5 cellular contexts compared by ENCODE assay signal in genomic region chr2:54365661-54366060, GRCh38.
"Had no signal": no experiment of that assay in that cellular context is flagged by ENCODE, and none has a peak within 500 bp of the region (broad histone marks: within the 10 kb centered on the region; RNA-seq: fewer than 3 reads in every experiment).

No MANE protein-coding gene starts in this region.

- ATAC-seq: HepG2, K562 had no signal

- H3K4me3 ChIP-seq: K562 had no signal

- DNase-seq: IMR-90, KBM-7 had no signal

- H3K27ac ChIP-seq: HL-60 had no signal
